In genomic region chr7:99004781-99005500, GRCh38 we compare ENCODE assay signal across 1 cellular context.
TF ChIP-seq lines count a peak whose summit lies in the region.

No MANE protein-coding gene starts in this region.

TF ChIP-seq in GM12878, 131 proteins besides CTCF, POLR2A, EP300 and RAD21:
- TF ChIP-seq KDM1A (IDR thresholded peaks at IDR 0.05; ENCODE audit: borderline replicate concordance) (no peak), MTA2 (IDR thresholded peaks at IDR 0.05; ENCODE audit: low read depth) (no peak), SMAD5 (IDR thresholded peaks at IDR 0.05; ENCODE audit: low read depth) (no peak), CBX3 (IDR thresholded peaks at IDR 0.05; ENCODE audit: borderline replicate concordance, low read depth) (no peak), CHD4 (IDR thresholded peaks at IDR 0.05) (no peak), MLLT1 (IDR thresholded peaks at IDR 0.05) (no peak), ZNF622 (IDR thresholded peaks at IDR 0.05) (no peak), CREB1 (IDR thresholded peaks at IDR 0.05; ENCODE audit: low read depth) (no peak), YBX1 (IDR thresholded peaks at IDR 0.05) (no peak), IRF5 (IDR thresholded peaks at IDR 0.05; ENCODE audit: borderline replicate concordance) (no peak), ZBTB11 (CRISPR knock-in tag; IDR thresholded peaks at IDR 0.05) (no peak), MAX (IDR thresholded peaks at IDR 0.05; ENCODE audit: low read depth, low read length) (no peak), KLF5 (IDR thresholded peaks at IDR 0.05; ENCODE audit: partially characterized antibody) (no peak), ESRRA (IDR thresholded peaks at IDR 0.05; ENCODE audit: low read length) (no peak), BACH1 (IDR thresholded peaks at IDR 0.05; ENCODE audit: borderline replicate concordance) (no peak), WRNIP1 (IDR thresholded peaks at IDR 0.05; ENCODE audit: borderline replicate concordance, low read depth, low read length) (no peak), IKZF2 (IDR thresholded peaks at IDR 0.05) (no peak), BHLHE40 (IDR thresholded peaks at IDR 0.05; ENCODE audit: borderline replicate concordance in 1 of 2, low read depth in 2 of 2, low read length in 1 of 2) (no peak)
- TF ChIP-seq, protein P1, sequence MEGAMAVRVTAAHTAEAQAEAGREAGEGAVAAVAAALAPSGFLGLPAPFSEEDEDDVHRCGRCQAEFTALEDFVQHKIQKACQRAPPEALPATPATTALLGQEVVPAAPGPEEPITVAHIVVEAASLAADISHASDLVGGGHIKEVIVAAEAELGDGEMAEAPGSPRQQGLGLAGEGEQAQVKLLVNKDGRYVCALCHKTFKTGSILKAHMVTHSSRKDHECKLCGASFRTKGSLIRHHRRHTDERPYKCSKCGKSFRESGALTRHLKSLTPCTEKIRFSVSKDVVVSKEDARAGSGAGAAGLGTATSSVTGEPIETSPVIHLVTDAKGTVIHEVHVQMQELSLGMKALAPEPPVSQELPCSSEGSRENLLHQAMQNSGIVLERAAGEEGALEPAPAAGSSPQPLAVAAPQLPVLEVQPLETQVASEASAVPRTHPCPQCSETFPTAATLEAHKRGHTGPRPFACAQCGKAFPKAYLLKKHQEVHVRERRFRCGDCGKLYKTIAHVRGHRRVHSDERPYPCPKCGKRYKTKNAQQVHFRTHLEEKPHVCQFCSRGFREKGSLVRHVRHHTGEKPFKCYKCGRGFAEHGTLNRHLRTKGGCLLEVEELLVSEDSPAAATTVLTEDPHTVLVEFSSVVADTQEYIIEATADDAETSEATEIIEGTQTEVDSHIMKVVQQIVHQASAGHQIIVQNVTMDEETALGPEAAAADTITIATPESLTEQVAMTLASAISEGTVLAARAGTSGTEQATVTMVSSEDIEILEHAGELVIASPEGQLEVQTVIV (IDR thresholded peaks at IDR 0.05; ENCODE audit: borderline replicate concordance, partially characterized antibody) = no peak
TF ChIP-seq in GM12878: peak in this region for 0.
